Comparison of ENCODE assay signal across 13 cellular contexts in the genomic region with DNA sequence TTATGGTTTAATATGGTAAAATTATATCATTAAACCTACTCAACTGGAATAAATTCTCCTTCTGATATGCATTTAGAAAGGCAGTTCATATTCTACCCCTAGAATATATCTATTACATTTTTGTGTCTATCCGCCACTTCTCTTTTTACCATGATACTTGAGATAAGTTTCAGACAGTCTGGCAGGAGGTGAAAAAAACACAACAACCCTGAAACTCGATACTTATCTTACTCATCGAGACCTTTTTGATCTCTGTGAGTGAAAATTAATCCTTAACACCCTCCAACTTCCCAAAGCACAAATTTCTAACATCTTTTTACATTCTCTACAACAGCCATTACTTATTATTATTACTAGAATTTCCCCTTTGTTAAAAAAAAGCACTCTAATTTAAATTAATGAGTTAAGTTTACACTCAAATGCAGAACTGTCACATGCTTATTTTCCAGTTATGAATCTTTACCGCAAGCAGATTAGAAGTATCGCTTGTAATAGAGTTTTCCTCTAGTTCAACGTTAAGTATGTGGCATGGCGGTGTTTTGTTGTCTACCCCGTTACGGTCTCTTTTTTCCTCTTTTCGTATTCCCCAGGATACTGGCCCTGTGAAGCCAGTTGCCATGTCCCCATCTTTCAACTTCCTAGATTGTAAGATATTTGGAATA.
DNase-seq lines count a peak whose midpoint lies in the region; ATAC-seq, FAIRE-seq and TF ChIP-seq lines count a peak whose summit lies in the region.
"Had no signal": no experiment of that assay in that cellular context is flagged by ENCODE, and none has a peak within 500 bp of the region (broad histone marks: within the 10 kb centered on the region; RNA-seq: fewer than 3 reads in every experiment).

No MANE protein-coding gene starts in this region.

- TF ChIP-seq EP300 in HepG2 (IDR thresholded peaks at IDR 0.05; ENCODE audit: low read depth in 2 of 2, low read length in 2 of 2) (no peak), HepG2 (CRISPR knock-in tag; IDR thresholded peaks at IDR 0.05; ENCODE audit: borderline replicate concordance) (no peak)

- no peak overlapping the region for H2AFZ ChIP-seq in HepG2 (ENCODE audit: low read length)

- peaks cover 71% of the 10 kb centered on the region for H3K4me1 Mint-ChIP-seq in WTC11
- peaks cover 73% of the 10 kb centered on the region for H3K4me1 Mint-ChIP-seq in stimulated activated naive CD8-positive, alpha-beta T cell treated with anti-CD3 and anti-CD28 coated beads, Interleukin-15, amount 100 ng/mL, for 72 hours

- no peaks in the 10 kb centered on the region for H3K9me3 Mint-ChIP-seq in WTC11
- H3K9me3 Mint-ChIP-seq in stimulated activated naive CD8-positive, alpha-beta T cell treated with anti-CD3 and anti-CD28 coated beads, Interleukin-15, amount 100 ng/mL, for 72 hours: no peaks in the 10 kb centered on the region

- no peak for ATAC-seq in HepG2
- no peak for ATAC-seq in right lobe of liver
- ATAC-seq in HG03135 (IDR thresholded peaks at IDR 0.05; ENCODE audit: unreplicated experiment): peak; percentile 62
- ATAC-seq in WTC11: no peak
- ATAC-seq in stimulated activated naive CD8-positive, alpha-beta T cell treated with anti-CD3 and anti-CD28 coated beads, Interleukin-15, amount 100 ng/mL, for 72 hours: peak; percentile 70
- ATAC-seq in HG03439 (IDR thresholded peaks at IDR 0.05; ENCODE audit: unreplicated experiment): no peak

- TF ChIP-seq POLR2A in HepG2 (IDR thresholded peaks at IDR 0.05; ENCODE audit: insufficient read depth in 1 of 2, low read depth in 2 of 2, low read length in 2 of 2) (no peak), right lobe of liver (IDR thresholded peaks at IDR 0.05) (no peak)

- H3K4me1 ChIP-seq in HepG2 (ENCODE audit: insufficient read depth, low read length) (peaks cover 51% of the 10 kb centered on the region), right lobe of liver (peaks cover 0 to 12% (median 5%) of the 10 kb centered on the region in 4 donors)

- TF ChIP-seq RAD21 in HepG2 (CRISPR knock-in tag; IDR thresholded peaks at IDR 0.05): no peak

- POLR2A ChIA-PET in HepG2 (lab: Yijun Ruan, JAX): no interaction called here
- POLR2A ChIA-PET in WTC11 (lab: Charles Lee): no interaction called here

- CTCF ChIA-PET in HepG2 (lab: Yijun Ruan, JAX; ENCODE audit: low intra/inter-chr PET ratio, low total read pairs) (no interaction called here), WTC11 (lab: Charles Lee) (no interaction called here)

- no peaks in the 10 kb centered on the region for H3K79me2 ChIP-seq in HepG2 (ENCODE audit: insufficient read depth, low read length)

- TF ChIP-seq CTCF in HepG2 (CRISPR knock-in tag; IDR thresholded peaks at IDR 0.05): no peak
- no peak for TF ChIP-seq CTCF in right lobe of liver (IDR thresholded peaks at IDR 0.05)
- TF ChIP-seq CTCF in WTC11 (IDR thresholded peaks at IDR 0.05): no peak

- no peaks in the 10 kb centered on the region for H3K9me3 ChIP-seq in HepG2 (ENCODE audit: low read length)
- no peaks in the 10 kb centered on the region for H3K9me3 ChIP-seq in right lobe of liver
- H3K9me3 ChIP-seq: upper lobe of left lung had no signal

- no peaks in the 10 kb centered on the region for H4K20me1 ChIP-seq in HepG2 (ENCODE audit: insufficient read depth, low read length)

- intact Hi-C loops in HepG2 (cut with micrococcal nuclease; ENCODE audit: unreplicated experiment): loop anchor here (5.0 to 10.0 kb wide), 3 partner anchors 86 to 623 kb away; no protein-coding TSS in a partner anchor
- intact Hi-C loops in right lobe of liver (cut with DNase I): no loop called here

- 93% methylated on average over 10 of the region's 10 CpGs for WGBS in HepG2 (ENCODE audit: low lambda C conversion rate)
- WGBS in right lobe of liver (ENCODE audit: insufficient coverage, low coverage, low lambda C conversion rate, missing lambda C conversion rate): 69% methylated on average over 5 of the region's 10 CpGs

- no peak overlapping the region for H3K9ac ChIP-seq in HepG2 (ENCODE audit: insufficient read depth, low read depth, low read length)

- 0 out of 2 replicates have a peak overlapping the region, but pooled peaks have one; percentile 45 for H3K27ac Mint-ChIP-seq in WTC11
- H3K27ac Mint-ChIP-seq in stimulated activated naive CD8-positive, alpha-beta T cell treated with anti-CD3 and anti-CD28 coated beads, Interleukin-15, amount 100 ng/mL, for 72 hours: peak overlapping the region; percentile 2 to 29

- no peaks in the 10 kb centered on the region for H3K27me3 ChIP-seq in HepG2 (ENCODE audit: control insufficient read depth in 1 of 2, insufficient read depth in 2 of 2, low read length in 2 of 2)
- H3K27me3 ChIP-seq in right lobe of liver: no peaks in the 10 kb centered on the region
- H3K27me3 ChIP-seq: upper lobe of left lung had no signal

- no TSS peak for BruUV-seq in HepG2 (replicated peaks; lab: Mats Ljungman, UMichigan)

- FAIRE-seq in HepG2 (lab: Jason Lieb, UNC): no peak

- H3K36me3 Mint-ChIP-seq in WTC11: no peaks in the 10 kb centered on the region

- in situ Hi-C loops in HepG2 (cut with HindIII; ENCODE audit: extremely low pct_ligation_motif_present, low pct_unique_long_range_greater_than_20kb): loop anchor here (5.0 kb wide), 1 partner anchor 57 kb away; no protein-coding TSS in a partner anchor

- no peaks in the 10 kb centered on the region for H3K27me3 Mint-ChIP-seq in WTC11 (ENCODE audit: low read depth)
- H3K27me3 Mint-ChIP-seq in stimulated activated naive CD8-positive, alpha-beta T cell treated with anti-CD3 and anti-CD28 coated beads, Interleukin-15, amount 100 ng/mL, for 72 hours: no peaks in the 10 kb centered on the region

- H3K4me3 ChIP-seq in HepG2 (replicated peaks in 1 of 3; ENCODE audit: insufficient read depth in 1 of 3, low read depth in 2 of 3, low read length in 3 of 3): no peak overlapping the region
- no peak overlapping the region for H3K4me3 ChIP-seq in right lobe of liver
- H3K4me3 ChIP-seq: upper lobe of left lung had no signal

- DNase-seq in HepG2 (ENCODE audit: low spot score) (no peak), right lobe of liver (no peak), WTC11 (ENCODE audit: low spot score) (no peak), C1 segment of cervical spinal cord (lab: John Stamatoyannopoulos, UW) (no peak), cerebellar nuclear complex (lab: John Stamatoyannopoulos, UW) (no peak)
- no peak for DNase-seq in stimulated activated naive CD8-positive, alpha-beta T cell treated with anti-CD3 and anti-CD28 coated beads, Interleukin-15, amount 100 ng/mL, for 72 hours
- DNase-seq: KBM-7; occipital lobe; stimulated activated CD4-positive, alpha-beta T cell treated with anti-CD3 and anti-CD28 coated beads, Interleukin-4, amount 100 ng/mL, for 1 hour; upper lobe of left lung had no signal

- no peak overlapping the region for H3K4me3 Mint-ChIP-seq in WTC11
- H3K4me3 Mint-ChIP-seq in stimulated activated naive CD8-positive, alpha-beta T cell treated with anti-CD3 and anti-CD28 coated beads, Interleukin-15, amount 100 ng/mL, for 72 hours: peak overlapping the region; percentile 3 to 9

- H3K4me2 ChIP-seq in HepG2 (ENCODE audit: low read depth, low read length): no peak overlapping the region

- H3K36me3 ChIP-seq in HepG2 (replicated peaks in 1 of 2; ENCODE audit: control insufficient read depth in 1 of 2, insufficient read depth in 2 of 2, low read length in 2 of 2) (peaks cover 0 to 3% of the 10 kb centered on the region in 2 experiments; a peak in 2 of 5 replicates), right lobe of liver (no peaks in the 10 kb centered on the region)
- H3K36me3 ChIP-seq: upper lobe of left lung had no signal

- H3K27ac ChIP-seq in HepG2 (ENCODE audit: extremely low read length, insufficient read depth, low read length) (no peak overlapping the region), right lobe of liver (no peak overlapping the region)
- H3K27ac ChIP-seq: C4-2B, upper lobe of left lung had no signal

TF ChIP-seq in HepG2, 621 proteins besides CTCF, POLR2A, EP300 and RAD21:
- no peak for TF ChIP-seq ZGPAT (CRISPR knock-in tag; IDR thresholded peaks at IDR 0.05)
- TF ChIP-seq ZNF180 (CRISPR knock-in tag; IDR thresholded peaks at IDR 0.05; ENCODE audit: borderline replicate concordance, low read depth): no peak
- peak; percentile 60; the same call in 1 of the 2 replicates for TF ChIP-seq SIX1 (CRISPR knock-in tag; IDR thresholded peaks at IDR 0.05; ENCODE audit: borderline replicate concordance)
- TF ChIP-seq KAT2B (IDR thresholded peaks at IDR 0.05; ENCODE audit: borderline replicate concordance, low read depth, low read length): no peak

TF ChIP-seq in WTC11, 78 proteins besides CTCF, POLR2A, EP300 and RAD21 (continues in another document):
- TF ChIP-seq, protein P1, sequence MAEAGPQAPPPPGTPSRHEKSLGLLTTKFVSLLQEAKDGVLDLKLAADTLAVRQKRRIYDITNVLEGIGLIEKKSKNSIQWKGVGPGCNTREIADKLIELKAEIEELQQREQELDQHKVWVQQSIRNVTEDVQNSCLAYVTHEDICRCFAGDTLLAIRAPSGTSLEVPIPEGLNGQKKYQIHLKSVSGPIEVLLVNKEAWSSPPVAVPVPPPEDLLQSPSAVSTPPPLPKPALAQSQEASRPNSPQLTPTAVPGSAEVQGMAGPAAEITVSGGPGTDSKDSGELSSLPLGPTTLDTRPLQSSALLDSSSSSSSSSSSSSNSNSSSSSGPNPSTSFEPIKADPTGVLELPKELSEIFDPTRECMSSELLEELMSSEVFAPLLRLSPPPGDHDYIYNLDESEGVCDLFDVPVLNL (CRISPR knock-in tag; IDR thresholded peaks at IDR 0.05; ENCODE audit: borderline replicate concordance, low read depth): no peak
- TF ChIP-seq SP1 (CRISPR knock-in tag; conservative IDR thresholded peaks at IDR 0.05): no peak
- TF ChIP-seq, protein P2, sequence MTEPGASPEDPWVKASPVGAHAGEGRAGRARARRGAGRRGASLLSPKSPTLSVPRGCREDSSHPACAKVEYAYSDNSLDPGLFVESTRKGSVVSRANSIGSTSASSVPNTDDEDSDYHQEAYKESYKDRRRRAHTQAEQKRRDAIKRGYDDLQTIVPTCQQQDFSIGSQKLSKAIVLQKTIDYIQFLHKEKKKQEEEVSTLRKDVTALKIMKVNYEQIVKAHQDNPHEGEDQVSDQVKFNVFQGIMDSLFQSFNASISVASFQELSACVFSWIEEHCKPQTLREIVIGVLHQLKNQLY (CRISPR knock-in tag; IDR thresholded peaks at IDR 0.05): no peak
- no peak for TF ChIP-seq MXD4 (CRISPR knock-in tag; IDR thresholded peaks at IDR 0.05; ENCODE audit: borderline replicate concordance)
- no peak for TF ChIP-seq CDX4 (CRISPR knock-in tag; IDR thresholded peaks at IDR 0.05; ENCODE audit: borderline replicate concordance)

Comparison
In these comparisons a context has a peak if more than half of its experiments do, and no peak if none do; other contexts are left out.
1. ATAC-seq: peak in HG03135 (single experiment) and stimulated activated naive CD8-positive, alpha-beta T cell treated with anti-CD3 and anti-CD28 coated beads, Interleukin-15, amount 100 ng/mL, for 72 hours (single experiment); none in HepG2 (single experiment), right lobe of liver (0 of 4), WTC11 (single experiment) and HG03439 (single experiment).